ENCODE assay signal across 26 cellular contexts in the genomic region with DNA sequence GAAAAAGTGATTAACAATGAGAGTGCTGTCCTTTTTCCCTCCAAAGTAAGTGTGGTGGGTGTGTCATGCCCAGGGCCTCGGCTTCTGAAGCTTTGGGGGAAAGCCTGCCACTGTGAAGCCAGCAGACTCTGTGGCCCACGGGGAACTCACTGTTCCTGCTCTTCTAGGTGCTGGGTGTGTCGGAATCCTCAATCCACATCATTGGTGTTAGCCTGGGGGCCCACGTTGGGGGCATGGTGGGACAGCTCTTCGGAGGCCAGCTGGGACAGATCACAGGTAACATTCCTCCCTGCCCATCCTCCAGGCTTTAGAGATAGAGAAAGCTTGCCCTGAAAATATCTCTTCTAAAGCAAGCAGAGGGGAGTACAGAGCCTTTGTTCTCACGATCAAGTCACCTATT. TPM values are rescaled to one million over a fixed set of nuclear protein-coding genes. Genes with fewer than 3 reads are reported as not detected.
A peak's percentile ranks its signal among the peaks of the same experiment; 100 is the strongest.
DNase-seq lines count a peak whose midpoint lies in the region; ATAC-seq and TF ChIP-seq lines count a peak whose summit lies in the region.
"Had no signal": no experiment of that assay in that cellular context is flagged by ENCODE, and none has a peak within 500 bp of the region (broad histone marks: within the 10 kb centered on the region; RNA-seq: fewer than 3 reads in every experiment).

No MANE protein-coding gene starts in this region.

- no peaks in the 10 kb centered on the region for H3K27me3 ChIP-seq in endodermal cell (ENCODE audit: control insufficient read depth, insufficient read depth, low read length, poor library complexity, severe bottlenecking)
- H3K27me3 ChIP-seq: SJSA1 had no signal

- peaks cover 4% of the 10 kb centered on the region for H3K4me1 ChIP-seq in endodermal cell (ENCODE audit: control insufficient read depth, insufficient read depth, low read length)

- H3K27ac ChIP-seq in endodermal cell (ENCODE audit: low read depth, low read length) = no peak overlapping the region
- H3K27ac ChIP-seq: HL-60, KMS-11, SJSA1 had no signal

- ATAC-seq in Right ventricle myocardium inferior = peak; percentile 13
- ATAC-seq in Right ventricle myocardium superior (ENCODE audit: poor library complexity) = no peak
- ATAC-seq in GM18873 (IDR thresholded peaks at IDR 0.05; ENCODE audit: low FRiP score, unreplicated experiment) = no peak
- ATAC-seq: PC-3 had no signal

- H3K9me3 Mint-ChIP-seq in endodermal cell (peaks cover 4% of the 10 kb centered on the region), nephron progenitor cell (peaks cover 13% of the 10 kb centered on the region), type B pancreatic cell (peaks cover 10% of the 10 kb centered on the region)

- H3K36me3 ChIP-seq in endodermal cell (ENCODE audit: control insufficient read depth, insufficient read depth, low read length) = no peaks in the 10 kb centered on the region
- H3K36me3 ChIP-seq: SJSA1 had no signal

- H3K36me3 Mint-ChIP-seq in endodermal cell (ENCODE audit: low read depth) = no peaks in the 10 kb centered on the region
- H3K36me3 Mint-ChIP-seq in nephron progenitor cell (ENCODE audit: low read depth) = no peaks in the 10 kb centered on the region
- no peaks in the 10 kb centered on the region for H3K36me3 Mint-ChIP-seq in type B pancreatic cell
- H3K36me3 Mint-ChIP-seq: CD4-positive, CD25-positive, alpha-beta regulatory T cell had no signal

- H3K4me1 Mint-ChIP-seq in endodermal cell (peaks cover 7% of the 10 kb centered on the region), nephron progenitor cell (peaks cover 11% of the 10 kb centered on the region), type B pancreatic cell (ENCODE audit: unreplicated experiment) (peaks cover 9% of the 10 kb centered on the region)
- H3K4me1 Mint-ChIP-seq: IgD-negative memory B cell had no signal

- H3K27ac Mint-ChIP-seq in endodermal cell = peak overlapping the region; percentile 2
- H3K27ac Mint-ChIP-seq in nephron progenitor cell = peak overlapping the region; percentile 39
- peak overlapping the region; percentile 86 for H3K27ac Mint-ChIP-seq in type B pancreatic cell
- H3K27ac Mint-ChIP-seq: CD4-positive, CD25-positive, alpha-beta regulatory T cell; IgD-negative memory B cell had no signal

- H3K9ac ChIP-seq in endodermal cell (ENCODE audit: extremely low read depth, low read length, poor library complexity, severe bottlenecking) = no peak overlapping the region
- H3K9ac ChIP-seq: KMS-11 had no signal

- H3K4me3 ChIP-seq in endodermal cell (ENCODE audit: low read length) = no peak overlapping the region
- H3K4me3 ChIP-seq: SJSA1 had no signal

- WGBS in endodermal cell (ENCODE audit: insufficient coverage in 1 of 2, insufficient read length in 1 of 2), 2 experiments = 72 to 76% methylated on average over 3 to 5 of the region's 6 CpGs

- H3K27me3 Mint-ChIP-seq in endodermal cell (ENCODE audit: insufficient read depth) (no peaks in the 10 kb centered on the region), nephron progenitor cell (ENCODE audit: low read depth, poor library complexity) (peaks cover 4% of the 10 kb centered on the region), type B pancreatic cell (no peaks in the 10 kb centered on the region)
- H3K27me3 Mint-ChIP-seq: IgD-negative memory B cell had no signal

- intact Hi-C loops in Right ventricle myocardium inferior (cut with DNase I) (no loop called here), Right ventricle myocardium superior (cut with DNase I) (no loop called here)

- DNase-seq in Right ventricle myocardium inferior (ENCODE audit: missing footprints) = no peak
- DNase-seq in Right ventricle myocardium superior = no peak
- peak; percentile 68 for DNase-seq in endodermal cell
- DNase-seq in nephron progenitor cell = no peak
- no peak for DNase-seq in type B pancreatic cell (ENCODE audit: extremely low spot score, unreplicated experiment)
- no peak for DNase-seq in activated CD4-positive, alpha-beta T cell treated with anti-CD3 and anti-CD28 coated beads, Interleukin-2, amount 50 U/mL, for 1 hour
- DNase-seq in GM19238 (ENCODE audit: insufficient read length, low spot score) = no peak
- DNase-seq: 8988T; ACHN; CD4-positive, CD25-positive, alpha-beta regulatory T cell; DMS53; H7; MM.1S; NCI-H2029; NCI-H446; NCI-H524 treated with DMSO at 0.1 percent for 48 hours; NCI-H774; NK-92 treated with Interleukin-12 subunit alpha and Interleukin-12 subunit beta, amount 100 ng/mL, for 24 hours; PC-3 had no signal

- TF ChIP-seq CTCF in endodermal cell (conservative IDR thresholded peaks at IDR 0.05) (no peak), nephron progenitor cell (IDR thresholded peaks at IDR 0.05) (no peak), type B pancreatic cell (conservative IDR thresholded peaks at IDR 0.05) (no peak)

- no peak overlapping the region for H3K4me3 Mint-ChIP-seq in endodermal cell
- H3K4me3 Mint-ChIP-seq in nephron progenitor cell = no peak overlapping the region
- H3K4me3 Mint-ChIP-seq in type B pancreatic cell = peak overlapping the region; percentile 37
- H3K4me3 Mint-ChIP-seq: CD4-positive, CD25-positive, alpha-beta regulatory T cell; IgD-negative memory B cell had no signal

- H3K9me3 ChIP-seq in endodermal cell (ENCODE audit: control insufficient read depth, low read length) = no peaks in the 10 kb centered on the region
- H3K9me3 ChIP-seq: SJSA1 had no signal

RNA-seq across cellular contexts. Expression of a gene that starts 11.6 kb away (rescaled TPM):
- total RNA-seq in Right ventricle myocardium inferior = 2.0 TPM
- total RNA-seq in Right ventricle myocardium superior = 1.6 TPM
- total RNA-seq in endodermal cell = 1 to 10 TPM; 2.4 to 5.3 TPM
- polyA plus RNA-seq in endodermal cell (2013, experiment 1 of 2) = 0.53 TPM
- 0.25 TPM for polyA plus RNA-seq in endodermal cell (2013, experiment 2 of 2)
- total RNA-seq in type B pancreatic cell (ENCODE audit: low replicate concordance) = 0.64 and 1.6 TPM in 2 replicates
- total RNA-seq: CD4-positive, CD25-positive, alpha-beta regulatory T cell; Daoy; H7 had no signal
- polyA plus RNA-seq: BJ, IgD-negative memory B cell had no signal

RNA-seq across cellular contexts. Expression of a gene that starts 30.0 kb away (rescaled TPM):
- total RNA-seq in Right ventricle myocardium inferior (10.1 TPM), Right ventricle myocardium superior (12.2 TPM), endodermal cell (10 to 100 TPM in 1 of 2 donors, 1 to 10 TPM in 1; 7.8 to 11.8 TPM), type B pancreatic cell (ENCODE audit: low replicate concordance) (2.9 and 3.3 TPM in 2 replicates)
- polyA plus RNA-seq in endodermal cell (2013, experiment 1 of 2) = 2.1 TPM
- 1.9 TPM for polyA plus RNA-seq in endodermal cell (2013, experiment 2 of 2)

RNA-seq across cellular contexts. Expression of a gene that starts 49.9 kb away (rescaled TPM):
- total RNA-seq in Right ventricle myocardium inferior (not detected), Right ventricle myocardium superior (not detected), endodermal cell (1 to 10 TPM; 2.2 to 2.5 TPM), type B pancreatic cell (ENCODE audit: low replicate concordance) (0.10 TPM in 1 of 2 replicates, not detected in the other)
- 0.43 TPM for polyA plus RNA-seq in endodermal cell (2013, experiment 1 of 2)
- 0.75 TPM for polyA plus RNA-seq in endodermal cell (2013, experiment 2 of 2)
- total RNA-seq: Daoy, H7, PC-3, SJSA1 had no signal
- polyA plus RNA-seq: BJ had no signal

RNA-seq across cellular contexts. Expression of a gene that starts 51.1 kb away (rescaled TPM):
- 605 TPM for total RNA-seq in Right ventricle myocardium inferior
- total RNA-seq in Right ventricle myocardium superior = 538 TPM
- 1 to 10 TPM in 1 of 2 donors, under 1 TPM in 1; 0.95 to 1.6 TPM for total RNA-seq in endodermal cell
- 0.89 TPM for polyA plus RNA-seq in endodermal cell (2013, experiment 1 of 2)
- polyA plus RNA-seq in endodermal cell (2013, experiment 2 of 2) = 0.54 TPM
- 1.4 and 2.6 TPM in 2 replicates for total RNA-seq in type B pancreatic cell (ENCODE audit: low replicate concordance)

Comparison
In these comparisons a context has a peak if more than half of its experiments do, and no peak if none do; other contexts are left out.
1. H3K27ac Mint-ChIP-seq: peak in every context shown above with its lines; median percentile 86 in type B pancreatic cell; 39 in nephron progenitor cell; 2 in endodermal cell.